In the genomic region with DNA sequence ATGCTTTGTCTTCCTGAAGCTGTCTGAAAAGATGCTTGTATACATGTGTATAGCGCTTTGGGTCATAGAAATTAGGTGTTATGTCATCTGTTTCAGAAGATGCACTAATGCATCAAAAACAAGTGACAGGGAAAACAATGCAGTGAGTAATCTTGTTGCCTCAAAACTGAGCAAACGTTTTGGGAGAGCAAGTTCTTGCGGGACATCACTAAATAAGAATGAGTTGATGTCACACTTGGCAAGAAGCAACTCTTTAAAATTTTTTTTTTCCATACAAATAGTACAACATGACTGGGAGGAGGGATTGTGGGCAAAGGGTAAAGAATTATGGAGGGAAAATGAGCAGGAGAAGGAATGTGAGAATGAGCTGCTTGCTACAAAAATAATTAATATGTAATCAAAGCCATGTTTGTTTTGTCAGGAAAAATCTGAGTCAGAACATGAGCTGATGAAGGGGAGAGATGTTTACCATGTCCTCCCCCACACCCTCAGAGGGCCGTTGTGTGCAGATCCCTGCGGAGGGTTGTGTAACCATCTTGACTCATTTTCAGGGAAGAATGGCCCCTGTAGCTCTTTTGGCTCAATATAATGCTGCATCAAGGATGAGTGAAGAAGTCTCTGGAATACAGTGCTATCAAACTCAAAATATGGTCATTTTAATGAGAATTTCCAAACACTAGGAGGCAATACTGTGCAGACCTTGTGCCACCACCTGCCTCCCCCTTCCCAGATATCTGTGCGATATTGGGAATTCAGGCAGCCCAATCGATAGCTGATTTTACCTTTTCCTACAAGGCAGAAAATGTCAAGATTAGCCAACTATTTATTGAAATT, we compare ENCODE assay signal across 8 cellular contexts. TPM values are rescaled to one million over a fixed set of nuclear protein-coding genes. Genes with fewer than 3 reads are reported as not detected.
DNase-seq lines count a peak whose midpoint lies in the region; ATAC-seq and TF ChIP-seq lines count a peak whose summit lies in the region.

No MANE protein-coding gene starts in this region.

- no peaks in the 10 kb centered on the region for H3K27me3 Mint-ChIP-seq in activated T-helper 17 cell treated with anti-CD3 and anti-CD28 coated beads, Interleukin-2, amount 50 U/mL, for 72 hours

- H2BK15ac ChIP-seq in neuronal stem cell (ENCODE audit: low read length) = no peak overlapping the region

- H2AFZ ChIP-seq in neuronal stem cell (ENCODE audit: low read length) = no peak overlapping the region

- no peak overlapping the region for H3K4me2 ChIP-seq in neuronal stem cell (ENCODE audit: insufficient read depth, low read length, poor library complexity, severe bottlenecking)

- no peaks in the 10 kb centered on the region for H3K79me1 ChIP-seq in neuronal stem cell (ENCODE audit: low read depth, low read length)

- H3K4me1 ChIP-seq in testis = peaks cover 21% of the 10 kb centered on the region
- peaks cover 0 to 3% of the 10 kb centered on the region in 2 donors for H3K4me1 ChIP-seq in neuronal stem cell (ENCODE audit: control insufficient read depth in 2 of 2, insufficient read depth in 1 of 2, low read depth in 1 of 2, low read length in 2 of 2)

- peak overlapping the region; percentile 69 for H3K27ac Mint-ChIP-seq in activated T-helper 17 cell treated with anti-CD3 and anti-CD28 coated beads, Interleukin-2, amount 50 U/mL, for 72 hours

- no peak overlapping the region for H4K8ac ChIP-seq in neuronal stem cell (ENCODE audit: low read depth, low read length)

- H3K27me3 ChIP-seq in testis (no peaks in the 10 kb centered on the region), neuronal stem cell (ENCODE audit: control insufficient read depth in 3 of 3, insufficient read depth in 3 of 3, low read depth in 1 of 3, low read length in 3 of 3) (no peaks in the 10 kb centered on the region)

- peak in 1 of 3 experiments; percentile 25 for TF ChIP-seq CTCF in testis (IDR thresholded peaks at IDR 0.05)

- intact Hi-C loops in testis (cut with DNase I; ENCODE audit: low total_unique reads) = no loop called here

- H3K23ac ChIP-seq in neuronal stem cell (ENCODE audit: low read depth, low read length, poor library complexity) = no peak overlapping the region

- H2BK120ac ChIP-seq in neuronal stem cell (ENCODE audit: low read depth, low read length) = no peak overlapping the region

- DNase-seq in HT-29 (ENCODE audit: low spot score) = peak; percentile 47
- DNase-seq in iris pigment epithelial cell (ENCODE audit: low read depth) = peak; percentile 98
- peak; percentile 47 for DNase-seq in testis
- DNase-seq in activated CD4-positive, alpha-beta T cell treated with anti-CD3 and anti-CD28 coated beads, Interleukin-2, amount 50 U/mL, for 4 hours = no peak
- no peak for DNase-seq in neuronal stem cell (ENCODE audit: low spot score)
- no peak for DNase-seq in medulla oblongata (ENCODE audit: extremely low spot score)

- H3K4ac ChIP-seq in neuronal stem cell (ENCODE audit: low read length) = no peak overlapping the region

- no peak overlapping the region for H2AK5ac ChIP-seq in neuronal stem cell (ENCODE audit: low read depth, low read length)

- H2BK5ac ChIP-seq in neuronal stem cell (ENCODE audit: low read length) = no peak overlapping the region

- no peak overlapping the region for H4K91ac ChIP-seq in neuronal stem cell (ENCODE audit: low read depth, low read length, poor library complexity)

- H3K27ac ChIP-seq in testis = peak overlapping the region; percentile 43 to 65
- H3K27ac ChIP-seq in neuronal stem cell (replicated peaks; ENCODE audit: low read length) = no peak overlapping the region

- H3K18ac ChIP-seq in neuronal stem cell (ENCODE audit: low read length) = no peak overlapping the region

- TF ChIP-seq POLR2A in testis (IDR thresholded peaks at IDR 0.05) = no peak

- 54 to 60% methylated on average over 7 of the region's 7 CpGs for WGBS in testis, 2 donors
- WGBS in neuronal stem cell (ENCODE audit: extremely low coverage in 2 of 2, insufficient read length in 2 of 2, insufficient replicate concordance in 1 of 2), 2 donors = no CpG with 5 or more reads among the region's 7 CpGs

- H3K4me3 Mint-ChIP-seq in activated T-helper 17 cell treated with anti-CD3 and anti-CD28 coated beads, Interleukin-2, amount 50 U/mL, for 72 hours = peak overlapping the region; percentile 8

- H3K36me3 Mint-ChIP-seq in activated T-helper 17 cell treated with anti-CD3 and anti-CD28 coated beads, Interleukin-2, amount 50 U/mL, for 72 hours (ENCODE audit: low read depth) = peaks cover 36% of the 10 kb centered on the region

- ATAC-seq in activated T-helper 17 cell treated with anti-CD3 and anti-CD28 coated beads, Interleukin-2, amount 50 U/mL, for 72 hours (replicated peaks) = peak; percentile 43
- no peak for ATAC-seq in GM19023 (IDR thresholded peaks at IDR 0.05; ENCODE audit: unreplicated experiment)

- H3K9me3 ChIP-seq in testis = no peaks in the 10 kb centered on the region
- H3K9me3 ChIP-seq in neuronal stem cell (replicated peaks in 1 of 2; ENCODE audit: control insufficient read depth in 2 of 2, insufficient read depth in 1 of 2, low read depth in 1 of 2, low read length in 2 of 2) = no peaks in the 10 kb centered on the region

- no peaks in the 10 kb centered on the region for H3K36me3 ChIP-seq in testis (ENCODE audit: low read depth, missing control alignments)
- no peaks in the 10 kb centered on the region for H3K36me3 ChIP-seq in neuronal stem cell (replicated peaks in 1 of 2; ENCODE audit: control insufficient read depth in 2 of 2, insufficient read depth in 2 of 2, low read length in 2 of 2)

- no peak overlapping the region for H3K14ac ChIP-seq in neuronal stem cell (ENCODE audit: low read length)

- no peak overlapping the region for H3K9ac ChIP-seq in neuronal stem cell (ENCODE audit: low read depth, low read length, poor library complexity)

- peaks cover 42% of the 10 kb centered on the region for H3K4me1 Mint-ChIP-seq in activated T-helper 17 cell treated with anti-CD3 and anti-CD28 coated beads, Interleukin-2, amount 50 U/mL, for 72 hours

- H2BK12ac ChIP-seq in neuronal stem cell (ENCODE audit: low read length) = no peak overlapping the region

- H3K9me3 Mint-ChIP-seq in activated T-helper 17 cell treated with anti-CD3 and anti-CD28 coated beads, Interleukin-2, amount 50 U/mL, for 72 hours = peaks cover 11% of the 10 kb centered on the region

- no peak overlapping the region for H3K4me3 ChIP-seq in testis
- no peak overlapping the region for H3K4me3 ChIP-seq in neuronal stem cell (ENCODE audit: low read length in 2 of 2)

RNA-seq across cellular contexts. Expression of gene BORCS5, which starts 41.4 kb away (rescaled TPM):
- total RNA-seq in HT-29 (2014; rRNA removed; shearing (Covaris generic)) = 3.4 and 3.5 TPM in 2 replicates
- 10 to 100 TPM; 26.1 to 43.8 TPM for total RNA-seq in activated T-helper 17 cell treated with anti-CD3 and anti-CD28 coated beads, Interleukin-2, amount 50 U/mL, for 72 hours
- 10 to 100 TPM; 22.8 to 46.3 TPM for total RNA-seq in testis
- 20.3 TPM for polyA plus RNA-seq in testis (ENCODE audit: insufficient read depth, low read depth, low replicate concordance)
- 9.3 TPM for polyA plus RNA-seq in neuronal stem cell (2013, experiment 1 of 2)
- 9.9 TPM for polyA plus RNA-seq in neuronal stem cell (2013, experiment 2 of 2)

RNA-seq across cellular contexts. Expression of gene MANSC1, which starts 48.2 kb away (rescaled TPM):
- total RNA-seq in HT-29 (2014; rRNA removed; shearing (Covaris generic)) = 10.5 and 14.8 TPM in 2 replicates
- under 1 TPM; 0.63 to 0.74 TPM for total RNA-seq in activated T-helper 17 cell treated with anti-CD3 and anti-CD28 coated beads, Interleukin-2, amount 50 U/mL, for 72 hours
- 10 to 100 TPM; 24.0 to 24.7 TPM for total RNA-seq in testis
- polyA plus RNA-seq in testis (ENCODE audit: insufficient read depth, low read depth, low replicate concordance) = 30.3 TPM
- 9.1 TPM for polyA plus RNA-seq in neuronal stem cell (2013, experiment 1 of 2)
- 8.5 TPM for polyA plus RNA-seq in neuronal stem cell (2013, experiment 2 of 2)

Comparison
In these comparisons a context has a peak if more than half of its experiments do, and no peak if none do; other contexts are left out.
1. DNase-seq: peak in HT-29 (single experiment), iris pigment epithelial cell (single experiment) and testis (single experiment); none in activated CD4-positive, alpha-beta T cell treated with anti-CD3 and anti-CD28 coated beads, Interleukin-2, amount 50 U/mL, for 4 hours (0 of 2), neuronal stem cell (single experiment) and medulla oblongata (single experiment).